Comparison of ENCODE assay signal across 19 cellular contexts in genomic region chr19:7730286-7731217, GRCh38. TPM values are rescaled to one million over a fixed set of nuclear protein-coding genes. Genes with fewer than 3 reads are reported as not detected.
DNase-seq lines count a peak whose midpoint lies in the region; ATAC-seq, FAIRE-seq and TF ChIP-seq lines count a peak whose summit lies in the region.
"Had no signal": no experiment of that assay in that cellular context is flagged by ENCODE, and none has a peak within 500 bp of the region (broad histone marks: within the 10 kb centered on the region; RNA-seq: fewer than 3 reads in every experiment).

No MANE protein-coding gene starts in this region.

- WGBS in HepG2 (ENCODE audit: low lambda C conversion rate) = 33% methylated on average over 24 of the region's 78 CpGs

- H3K4me1 ChIP-seq in HUES48 (ENCODE audit: control insufficient read depth, insufficient read depth, low read length) = 0 out of 2 replicates have a peak, but pooled peaks cover 10% of the 10 kb centered on the region
- H3K4me1 ChIP-seq in HepG2 (ENCODE audit: insufficient read depth, low read length) = no peaks in the 10 kb centered on the region
- H3K4me1 ChIP-seq: prostate gland had no signal

- H3K9me3 ChIP-seq in HUES48 (ENCODE audit: control insufficient read depth, insufficient read depth, low read length) (no peaks in the 10 kb centered on the region), HepG2 (ENCODE audit: low read length) (no peaks in the 10 kb centered on the region)
- H3K9me3 ChIP-seq: prostate gland, testis had no signal

- in situ Hi-C loops in HepG2 (cut with HindIII; ENCODE audit: extremely low pct_ligation_motif_present, low pct_unique_long_range_greater_than_20kb) = no loop called here

- CTCF ChIA-PET in HepG2 (lab: Yijun Ruan, JAX; ENCODE audit: low intra/inter-chr PET ratio, low total read pairs) = no interaction called here
- CTCF ChIA-PET in activated CD4-positive, alpha-beta memory T cell treated with anti-CD3 and anti-CD28 coated beads for 36 hours (lab: Charles Lee) = no interaction called here

- no TSS peak for BruUV-seq in HepG2 (replicated peaks; lab: Mats Ljungman, UMichigan)

- H2AFZ ChIP-seq in HepG2 (ENCODE audit: low read length) = no peak overlapping the region

- H3K4me1 Mint-ChIP-seq in dendritic cell treated with granulocyte-macrophage colony-stimulating factor and Interleukin-4, amounts not matched to agents 40 ng/mL and 50 ng/mL, for 4 days (ENCODE audit: low read depth) = peaks cover 86% of the 10 kb centered on the region
- H3K4me1 Mint-ChIP-seq in stimulated activated memory B cell treated with anti-CD40 and anti-IgM and Interleukin-4, amounts not matched to agents 10 μg/mL and 1 μg/mL and 100 μg/mL, for 72 hours = peaks cover 34% of the 10 kb centered on the region
- peaks cover 9% of the 10 kb centered on the region for H3K4me1 Mint-ChIP-seq in activated CD4-positive, alpha-beta memory T cell treated with anti-CD3 and anti-CD28 coated beads for 36 hours (ENCODE audit: low read depth)

- TF ChIP-seq EP300 in HepG2 (IDR thresholded peaks at IDR 0.05; ENCODE audit: low read depth in 2 of 2, low read length in 2 of 2) (no peak), HepG2 (CRISPR knock-in tag; IDR thresholded peaks at IDR 0.05; ENCODE audit: borderline replicate concordance) (no peak)

- FAIRE-seq in HepG2 (lab: Jason Lieb, UNC) = no peak
- FAIRE-seq: keratinocyte had no signal

- TF ChIP-seq POLR2A in HepG2 (IDR thresholded peaks at IDR 0.05; ENCODE audit: insufficient read depth in 1 of 2, low read depth in 2 of 2, low read length in 2 of 2) = no peak

- no peaks in the 10 kb centered on the region for H3K36me3 ChIP-seq in HUES48 (ENCODE audit: control insufficient read depth, insufficient read depth, low read length)
- no peaks in the 10 kb centered on the region for H3K36me3 ChIP-seq in HepG2 (replicated peaks in 1 of 2; ENCODE audit: control insufficient read depth in 1 of 2, insufficient read depth in 2 of 2, low read length in 2 of 2)
- H3K36me3 ChIP-seq: prostate gland had no signal

- peaks cover 64% of the 10 kb centered on the region for H3K36me3 Mint-ChIP-seq in dendritic cell treated with granulocyte-macrophage colony-stimulating factor and Interleukin-4, amounts not matched to agents 40 ng/mL and 50 ng/mL, for 4 days (ENCODE audit: low read depth)
- peaks cover 5% of the 10 kb centered on the region for H3K36me3 Mint-ChIP-seq in stimulated activated memory B cell treated with anti-CD40 and anti-IgM and Interleukin-4, amounts not matched to agents 10 μg/mL and 1 μg/mL and 100 μg/mL, for 72 hours
- H3K36me3 Mint-ChIP-seq in activated CD4-positive, alpha-beta memory T cell treated with anti-CD3 and anti-CD28 coated beads for 36 hours = no peaks in the 10 kb centered on the region
- H3K36me3 Mint-ChIP-seq: natural killer cell treated with Interleukin-12 subunit alpha and Interleukin-12 subunit beta and Interleukin-15 and Interleukin-18, amount 100 ng/mL, for 72 hours had no signal

- H3K79me2 ChIP-seq in HepG2 (ENCODE audit: insufficient read depth, low read length) = no peaks in the 10 kb centered on the region

- H3K27me3 ChIP-seq in HUES48 (ENCODE audit: control insufficient read depth, insufficient read depth, low read length) (peaks cover 48% of the 10 kb centered on the region), HepG2 (ENCODE audit: control insufficient read depth in 1 of 2, insufficient read depth in 2 of 2, low read length in 2 of 2) (peaks cover 1 to 31% of the 10 kb centered on the region in 2 experiments; a peak in 3 of 5 replicates)
- H3K27me3 ChIP-seq: testis had no signal

- POLR2A ChIA-PET in HepG2 (lab: Yijun Ruan, JAX) = no interaction called here
- POLR2A ChIA-PET in activated CD4-positive, alpha-beta memory T cell treated with anti-CD3 and anti-CD28 coated beads for 36 hours (lab: Charles Lee) = no interaction called here

- H3K4me3 Mint-ChIP-seq in dendritic cell treated with granulocyte-macrophage colony-stimulating factor and Interleukin-4, amounts not matched to agents 40 ng/mL and 50 ng/mL, for 4 days = peak overlapping the region; percentile 78
- H3K4me3 Mint-ChIP-seq in stimulated activated memory B cell treated with anti-CD40 and anti-IgM and Interleukin-4, amounts not matched to agents 10 μg/mL and 1 μg/mL and 100 μg/mL, for 72 hours = peak overlapping the region; percentile 71
- no peak overlapping the region for H3K4me3 Mint-ChIP-seq in activated CD4-positive, alpha-beta memory T cell treated with anti-CD3 and anti-CD28 coated beads for 36 hours
- H3K4me3 Mint-ChIP-seq: natural killer cell treated with Interleukin-12 subunit alpha and Interleukin-12 subunit beta and Interleukin-15 and Interleukin-18, amount 100 ng/mL, for 72 hours had no signal

- DNase-seq in HepG2 (ENCODE audit: low spot score) (no peak), hippocampal formation (lab: John Stamatoyannopoulos, UW) (no peak)
- DNase-seq in activated CD4-positive, alpha-beta memory T cell treated with anti-CD3 and anti-CD28 coated beads for 36 hours = no peak
- DNase-seq: activated T-cell treated with anti-CD3 and anti-CD28 coated beads for 4 hours, cerebellar nuclear complex, Kasumi-1, mesenchymal stem cell, NCI-H1092, NCI-H2081, SHP77, testis had no signal

- H3K9ac ChIP-seq in HUES48 (ENCODE audit: low read depth, low read length) (no peak overlapping the region), HepG2 (ENCODE audit: insufficient read depth, low read depth, low read length) (no peak overlapping the region)

- intact Hi-C loops in dendritic cell treated with granulocyte-macrophage colony-stimulating factor and Interleukin-4, amounts not matched to agents 40 ng/mL and 50 ng/mL, for 4 days (cut with micrococcal nuclease) = loop anchor here (5.0 kb wide), 1 partner anchor 33 kb away; no protein-coding TSS in a partner anchor
- intact Hi-C loops in HepG2 (cut with micrococcal nuclease; ENCODE audit: unreplicated experiment) = no loop called here
- intact Hi-C loops in activated CD4-positive, alpha-beta memory T cell treated with anti-CD3 and anti-CD28 coated beads for 36 hours (cut with micrococcal nuclease) = no loop called here

- no peak for TF ChIP-seq CTCF in HepG2 (CRISPR knock-in tag; IDR thresholded peaks at IDR 0.05)

- H3K4me2 ChIP-seq in HepG2 (ENCODE audit: low read depth, low read length) = no peak overlapping the region

- H3K4me3 ChIP-seq in HUES48 (ENCODE audit: low read depth, low read length) = peak overlapping the region; percentile 53
- H3K4me3 ChIP-seq in HepG2 (replicated peaks in 1 of 3; ENCODE audit: insufficient read depth in 1 of 3, low read depth in 2 of 3, low read length in 3 of 3) = no peak overlapping the region
- H3K4me3 ChIP-seq: prostate gland, testis had no signal

- no peaks in the 10 kb centered on the region for H4K20me1 ChIP-seq in HepG2 (ENCODE audit: insufficient read depth, low read length)

- ATAC-seq in HepG2 = peak; percentile 26; the same call in 2 of the 3 replicates
- ATAC-seq in stimulated activated memory B cell treated with anti-CD40 and anti-IgM and Interleukin-4, amounts not matched to agents 10 μg/mL and 1 μg/mL and 100 μg/mL, for 72 hours = peak; percentile 18
- no peak for ATAC-seq in GM19035 (IDR thresholded peaks at IDR 0.05; ENCODE audit: unreplicated experiment)

- H3K27ac Mint-ChIP-seq in dendritic cell treated with granulocyte-macrophage colony-stimulating factor and Interleukin-4, amounts not matched to agents 40 ng/mL and 50 ng/mL, for 4 days = peak overlapping the region; percentile 90
- H3K27ac Mint-ChIP-seq in stimulated activated memory B cell treated with anti-CD40 and anti-IgM and Interleukin-4, amounts not matched to agents 10 μg/mL and 1 μg/mL and 100 μg/mL, for 72 hours = peak overlapping the region; percentile 80
- no peak overlapping the region for H3K27ac Mint-ChIP-seq in activated CD4-positive, alpha-beta memory T cell treated with anti-CD3 and anti-CD28 coated beads for 36 hours
- H3K27ac Mint-ChIP-seq: natural killer cell treated with Interleukin-12 subunit alpha and Interleukin-12 subunit beta and Interleukin-15 and Interleukin-18, amount 100 ng/mL, for 72 hours had no signal

- H3K27ac ChIP-seq in HUES48 (ENCODE audit: low read depth, low read length) = no peak overlapping the region
- no peak overlapping the region for H3K27ac ChIP-seq in HepG2 (ENCODE audit: extremely low read length, insufficient read depth, low read length)
- H3K27ac ChIP-seq: prostate gland, testis had no signal

- no peaks in the 10 kb centered on the region for H3K27me3 Mint-ChIP-seq in dendritic cell treated with granulocyte-macrophage colony-stimulating factor and Interleukin-4, amounts not matched to agents 40 ng/mL and 50 ng/mL, for 4 days
- H3K27me3 Mint-ChIP-seq in stimulated activated memory B cell treated with anti-CD40 and anti-IgM and Interleukin-4, amounts not matched to agents 10 μg/mL and 1 μg/mL and 100 μg/mL, for 72 hours = peaks cover 39% of the 10 kb centered on the region
- H3K27me3 Mint-ChIP-seq in activated CD4-positive, alpha-beta memory T cell treated with anti-CD3 and anti-CD28 coated beads for 36 hours = peaks cover 45% of the 10 kb centered on the region

- H3K9me3 Mint-ChIP-seq in dendritic cell treated with granulocyte-macrophage colony-stimulating factor and Interleukin-4, amounts not matched to agents 40 ng/mL and 50 ng/mL, for 4 days = no peaks in the 10 kb centered on the region
- H3K9me3 Mint-ChIP-seq in stimulated activated memory B cell treated with anti-CD40 and anti-IgM and Interleukin-4, amounts not matched to agents 10 μg/mL and 1 μg/mL and 100 μg/mL, for 72 hours = peaks cover 3% of the 10 kb centered on the region
- no peaks in the 10 kb centered on the region for H3K9me3 Mint-ChIP-seq in activated CD4-positive, alpha-beta memory T cell treated with anti-CD3 and anti-CD28 coated beads for 36 hours
- H3K9me3 Mint-ChIP-seq: natural killer cell treated with Interleukin-12 subunit alpha and Interleukin-12 subunit beta and Interleukin-15 and Interleukin-18, amount 100 ng/mL, for 72 hours had no signal

- no peak for TF ChIP-seq RAD21 in HepG2 (CRISPR knock-in tag; IDR thresholded peaks at IDR 0.05)

RNA-seq across cellular contexts. Expression of gene CLEC4G, which starts 1.4 kb away (rescaled TPM):
- total RNA-seq in HepG2 (2016; rRNA removed; fragmentation: Illumina TruSeq; extraction: Trizol) = not detected in 2 replicates
- total RNA-seq in HepG2 (2016; cell fraction: cytosol; rRNA removed; fragmentation: Illumina TruSeq; extraction: Trizol; ENCODE audit: low read depth) = not detected in 2 replicates
- not detected in 2 replicates for total RNA-seq in HepG2 (2016; cell fraction: insoluble cytoplasmic fraction; rRNA removed; fragmentation: Illumina TruSeq; extraction: Trizol)
- not detected in 2 replicates for total RNA-seq in HepG2 (2016; cell fraction: membrane; rRNA removed; fragmentation: Illumina TruSeq; extraction: Trizol)
- not detected in 2 replicates for total RNA-seq in HepG2 (2016; cell fraction: nucleus; rRNA removed; fragmentation: Illumina TruSeq; extraction: Trizol)
- not detected in 2 replicates for polyA plus RNA-seq in HepG2 (2011; rRNA removed)
- polyA plus RNA-seq in HepG2 (2011; cell fraction: cytosol; rRNA removed) = not detected in 2 replicates
- polyA plus RNA-seq in HepG2 (2011; cell fraction: nucleus; rRNA removed) = not detected in 2 replicates
- not detected in 2 replicates for polyA plus RNA-seq in HepG2 (2012)
- not detected in 2 replicates for polyA plus RNA-seq in HepG2 (2016; cell fraction: cytosol; fragmentation: Illumina TruSeq; extraction: Trizol; ENCODE audit: low read depth)
- polyA plus RNA-seq in HepG2 (2016; cell fraction: insoluble cytoplasmic fraction; fragmentation: Illumina TruSeq; extraction: Trizol; ENCODE audit: low read depth) = not detected in 2 replicates
- polyA plus RNA-seq in HepG2 (2016; cell fraction: membrane; fragmentation: Illumina TruSeq; extraction: Trizol; ENCODE audit: low read depth) = not detected in 2 replicates
- not detected in 2 replicates for polyA plus RNA-seq in HepG2 (2016; cell fraction: nucleus; fragmentation: Illumina TruSeq; extraction: Trizol; ENCODE audit: insufficient read depth, low read depth)
- polyA minus RNA-seq in HepG2 (2011; rRNA and poly(A)+ RNA removed; ENCODE audit: low replicate concordance) = not detected in 2 replicates
- not detected in 2 replicates for polyA minus RNA-seq in HepG2 (2011; cell fraction: cytosol; rRNA and poly(A)+ RNA removed)
- polyA minus RNA-seq in HepG2 (2011; cell fraction: nucleus; rRNA and poly(A)+ RNA removed) = not detected in 2 replicates
- not detected for total RNA-seq in activated CD4-positive, alpha-beta memory T cell treated with anti-CD3 and anti-CD28 coated beads for 36 hours
- total RNA-seq: Daoy; natural killer cell treated with Interleukin-12 subunit alpha and Interleukin-12 subunit beta and Interleukin-15 and Interleukin-18, amount 100 ng/mL, for 72 hours had no signal
- polyA plus RNA-seq: keratinocyte had no signal

RNA-seq across cellular contexts. Expression of gene CD209, which starts 16.8 kb away (rescaled TPM):
- not detected in 2 replicates for total RNA-seq in HepG2 (2016; rRNA removed; fragmentation: Illumina TruSeq; extraction: Trizol)
- total RNA-seq in HepG2 (2016; cell fraction: cytosol; rRNA removed; fragmentation: Illumina TruSeq; extraction: Trizol; ENCODE audit: low read depth) = not detected in 2 replicates
- not detected in 2 replicates for total RNA-seq in HepG2 (2016; cell fraction: insoluble cytoplasmic fraction; rRNA removed; fragmentation: Illumina TruSeq; extraction: Trizol)
- not detected in 2 replicates for total RNA-seq in HepG2 (2016; cell fraction: membrane; rRNA removed; fragmentation: Illumina TruSeq; extraction: Trizol)
- not detected in 2 replicates for total RNA-seq in HepG2 (2016; cell fraction: nucleus; rRNA removed; fragmentation: Illumina TruSeq; extraction: Trizol)
- not detected in 2 replicates for polyA plus RNA-seq in HepG2 (2011; rRNA removed)
- not detected in 2 replicates for polyA plus RNA-seq in HepG2 (2011; cell fraction: cytosol; rRNA removed)
- polyA plus RNA-seq in HepG2 (2011; cell fraction: nucleus; rRNA removed) = not detected in 2 replicates
- polyA plus RNA-seq in HepG2 (2012) = not detected in 2 replicates
- polyA plus RNA-seq in HepG2 (2016; cell fraction: cytosol; fragmentation: Illumina TruSeq; extraction: Trizol; ENCODE audit: low read depth) = not detected in 2 replicates
- not detected in 2 replicates for polyA plus RNA-seq in HepG2 (2016; cell fraction: insoluble cytoplasmic fraction; fragmentation: Illumina TruSeq; extraction: Trizol; ENCODE audit: low read depth)
- polyA plus RNA-seq in HepG2 (2016; cell fraction: membrane; fragmentation: Illumina TruSeq; extraction: Trizol; ENCODE audit: low read depth) = not detected in 2 replicates
- polyA plus RNA-seq in HepG2 (2016; cell fraction: nucleus; fragmentation: Illumina TruSeq; extraction: Trizol; ENCODE audit: insufficient read depth, low read depth) = not detected in 2 replicates
- polyA minus RNA-seq in HepG2 (2011; rRNA and poly(A)+ RNA removed; ENCODE audit: low replicate concordance) = not detected in 2 replicates
- polyA minus RNA-seq in HepG2 (2011; cell fraction: cytosol; rRNA and poly(A)+ RNA removed) = not detected in 2 replicates
- not detected in 2 replicates for polyA minus RNA-seq in HepG2 (2011; cell fraction: nucleus; rRNA and poly(A)+ RNA removed)
- total RNA-seq in activated CD4-positive, alpha-beta memory T cell treated with anti-CD3 and anti-CD28 coated beads for 36 hours = not detected
- total RNA-seq: Daoy; natural killer cell treated with Interleukin-12 subunit alpha and Interleukin-12 subunit beta and Interleukin-15 and Interleukin-18, amount 100 ng/mL, for 72 hours had no signal
- polyA plus RNA-seq: keratinocyte had no signal

RNA-seq across cellular contexts. Expression of gene FCER2, which starts 28.6 kb away (rescaled TPM):
- not detected in 2 replicates for total RNA-seq in HepG2 (2016; rRNA removed; fragmentation: Illumina TruSeq; extraction: Trizol)
- total RNA-seq in HepG2 (2016; cell fraction: cytosol; rRNA removed; fragmentation: Illumina TruSeq; extraction: Trizol; ENCODE audit: low read depth) = not detected in 2 replicates
- not detected in 2 replicates for total RNA-seq in HepG2 (2016; cell fraction: insoluble cytoplasmic fraction; rRNA removed; fragmentation: Illumina TruSeq; extraction: Trizol)
- total RNA-seq in HepG2 (2016; cell fraction: membrane; rRNA removed; fragmentation: Illumina TruSeq; extraction: Trizol) = not detected in 2 replicates
- total RNA-seq in HepG2 (2016; cell fraction: nucleus; rRNA removed; fragmentation: Illumina TruSeq; extraction: Trizol) = not detected in 2 replicates
- polyA plus RNA-seq in HepG2 (2011; rRNA removed) = not detected in 2 replicates
- polyA plus RNA-seq in HepG2 (2011; cell fraction: cytosol; rRNA removed) = 0.03 TPM in 1 of 2 replicates, not detected in the other
- polyA plus RNA-seq in HepG2 (2011; cell fraction: nucleus; rRNA removed) = 0.09 TPM in 1 of 2 replicates, not detected in the other
- not detected in 2 replicates for polyA plus RNA-seq in HepG2 (2012)
- polyA plus RNA-seq in HepG2 (2016; cell fraction: cytosol; fragmentation: Illumina TruSeq; extraction: Trizol; ENCODE audit: low read depth) = not detected in 2 replicates
- polyA plus RNA-seq in HepG2 (2016; cell fraction: insoluble cytoplasmic fraction; fragmentation: Illumina TruSeq; extraction: Trizol; ENCODE audit: low read depth) = not detected in 2 replicates
- not detected in 2 replicates for polyA plus RNA-seq in HepG2 (2016; cell fraction: membrane; fragmentation: Illumina TruSeq; extraction: Trizol; ENCODE audit: low read depth)
- polyA plus RNA-seq in HepG2 (2016; cell fraction: nucleus; fragmentation: Illumina TruSeq; extraction: Trizol; ENCODE audit: insufficient read depth, low read depth) = not detected in 2 replicates
- 0.14 TPM in 1 of 2 replicates, not detected in the other for polyA minus RNA-seq in HepG2 (2011; rRNA and poly(A)+ RNA removed; ENCODE audit: low replicate concordance)
- not detected in 2 replicates for polyA minus RNA-seq in HepG2 (2011; cell fraction: cytosol; rRNA and poly(A)+ RNA removed)
- polyA minus RNA-seq in HepG2 (2011; cell fraction: nucleus; rRNA and poly(A)+ RNA removed) = not detected in 2 replicates
- total RNA-seq in activated CD4-positive, alpha-beta memory T cell treated with anti-CD3 and anti-CD28 coated beads for 36 hours = 1 to 10 TPM; 3.5 to 4.1 TPM
- total RNA-seq: Daoy had no signal
- polyA plus RNA-seq: keratinocyte had no signal

RNA-seq across cellular contexts. Expression of gene CLEC4M, which starts 32.5 kb away (rescaled TPM):
- total RNA-seq in HepG2 (2016; rRNA removed; fragmentation: Illumina TruSeq; extraction: Trizol) = not detected in 2 replicates
- not detected in 2 replicates for total RNA-seq in HepG2 (2016; cell fraction: cytosol; rRNA removed; fragmentation: Illumina TruSeq; extraction: Trizol; ENCODE audit: low read depth)
- not detected in 2 replicates for total RNA-seq in HepG2 (2016; cell fraction: insoluble cytoplasmic fraction; rRNA removed; fragmentation: Illumina TruSeq; extraction: Trizol)
- total RNA-seq in HepG2 (2016; cell fraction: membrane; rRNA removed; fragmentation: Illumina TruSeq; extraction: Trizol) = not detected in 2 replicates
- not detected in 2 replicates for total RNA-seq in HepG2 (2016; cell fraction: nucleus; rRNA removed; fragmentation: Illumina TruSeq; extraction: Trizol)
- 0.07 TPM in 1 of 2 replicates, not detected in the other for polyA plus RNA-seq in HepG2 (2011; rRNA removed)
- polyA plus RNA-seq in HepG2 (2011; cell fraction: cytosol; rRNA removed) = not detected in 2 replicates
- not detected in 2 replicates for polyA plus RNA-seq in HepG2 (2011; cell fraction: nucleus; rRNA removed)
- polyA plus RNA-seq in HepG2 (2012) = not detected in 2 replicates
- not detected in 2 replicates for polyA plus RNA-seq in HepG2 (2016; cell fraction: cytosol; fragmentation: Illumina TruSeq; extraction: Trizol; ENCODE audit: low read depth)
- not detected in 2 replicates for polyA plus RNA-seq in HepG2 (2016; cell fraction: insoluble cytoplasmic fraction; fragmentation: Illumina TruSeq; extraction: Trizol; ENCODE audit: low read depth)
- polyA plus RNA-seq in HepG2 (2016; cell fraction: membrane; fragmentation: Illumina TruSeq; extraction: Trizol; ENCODE audit: low read depth) = not detected in 2 replicates
- polyA plus RNA-seq in HepG2 (2016; cell fraction: nucleus; fragmentation: Illumina TruSeq; extraction: Trizol; ENCODE audit: insufficient read depth, low read depth) = not detected in 2 replicates
- polyA minus RNA-seq in HepG2 (2011; rRNA and poly(A)+ RNA removed; ENCODE audit: low replicate concordance) = not detected in 2 replicates
- not detected in 2 replicates for polyA minus RNA-seq in HepG2 (2011; cell fraction: cytosol; rRNA and poly(A)+ RNA removed)
- polyA minus RNA-seq in HepG2 (2011; cell fraction: nucleus; rRNA and poly(A)+ RNA removed) = not detected in 2 replicates
- not detected for total RNA-seq in activated CD4-positive, alpha-beta memory T cell treated with anti-CD3 and anti-CD28 coated beads for 36 hours
- total RNA-seq: Daoy; natural killer cell treated with Interleukin-12 subunit alpha and Interleukin-12 subunit beta and Interleukin-15 and Interleukin-18, amount 100 ng/mL, for 72 hours had no signal
- polyA plus RNA-seq: keratinocyte had no signal

RNA-seq across cellular contexts. Expression of gene TRAPPC5, which starts 49.9 kb away (rescaled TPM):
- total RNA-seq in HepG2 (2016; rRNA removed; fragmentation: Illumina TruSeq; extraction: Trizol) = 74.8 and 78.7 TPM in 2 replicates
- total RNA-seq in HepG2 (2016; cell fraction: cytosol; rRNA removed; fragmentation: Illumina TruSeq; extraction: Trizol; ENCODE audit: low read depth) = 73.7 and 88.2 TPM in 2 replicates
- total RNA-seq in HepG2 (2016; cell fraction: insoluble cytoplasmic fraction; rRNA removed; fragmentation: Illumina TruSeq; extraction: Trizol) = 85.8 and 87.4 TPM in 2 replicates
- total RNA-seq in HepG2 (2016; cell fraction: membrane; rRNA removed; fragmentation: Illumina TruSeq; extraction: Trizol) = 66.2 and 93.1 TPM in 2 replicates
- 38.3 and 41.5 TPM in 2 replicates for total RNA-seq in HepG2 (2016; cell fraction: nucleus; rRNA removed; fragmentation: Illumina TruSeq; extraction: Trizol)
- 38.5 and 53.6 TPM in 2 replicates for polyA plus RNA-seq in HepG2 (2011; rRNA removed)
- 23.1 and 50.4 TPM in 2 replicates for polyA plus RNA-seq in HepG2 (2011; cell fraction: cytosol; rRNA removed)
- 17.6 and 18.8 TPM in 2 replicates for polyA plus RNA-seq in HepG2 (2011; cell fraction: nucleus; rRNA removed)
- polyA plus RNA-seq in HepG2 (2012) = 25.3 and 48.3 TPM in 2 replicates
- polyA plus RNA-seq in HepG2 (2016; cell fraction: cytosol; fragmentation: Illumina TruSeq; extraction: Trizol; ENCODE audit: low read depth) = 68.2 and 80.1 TPM in 2 replicates
- 78.0 and 80.4 TPM in 2 replicates for polyA plus RNA-seq in HepG2 (2016; cell fraction: insoluble cytoplasmic fraction; fragmentation: Illumina TruSeq; extraction: Trizol; ENCODE audit: low read depth)
- polyA plus RNA-seq in HepG2 (2016; cell fraction: membrane; fragmentation: Illumina TruSeq; extraction: Trizol; ENCODE audit: low read depth) = 55.0 and 69.6 TPM in 2 replicates
- polyA plus RNA-seq in HepG2 (2016; cell fraction: nucleus; fragmentation: Illumina TruSeq; extraction: Trizol; ENCODE audit: insufficient read depth, low read depth) = 68.2 and 71.7 TPM in 2 replicates
- polyA minus RNA-seq in HepG2 (2011; rRNA and poly(A)+ RNA removed; ENCODE audit: low replicate concordance) = 46.6 and 82.5 TPM in 2 replicates
- 36.2 and 41.8 TPM in 2 replicates for polyA minus RNA-seq in HepG2 (2011; cell fraction: cytosol; rRNA and poly(A)+ RNA removed)
- 1.1 and 1.3 TPM in 2 replicates for polyA minus RNA-seq in HepG2 (2011; cell fraction: nucleus; rRNA and poly(A)+ RNA removed)
- 10 to 100 TPM; 77.5 to 88.2 TPM for total RNA-seq in activated CD4-positive, alpha-beta memory T cell treated with anti-CD3 and anti-CD28 coated beads for 36 hours
